18 cellular contexts compared by ENCODE assay signal in the genomic region with DNA sequence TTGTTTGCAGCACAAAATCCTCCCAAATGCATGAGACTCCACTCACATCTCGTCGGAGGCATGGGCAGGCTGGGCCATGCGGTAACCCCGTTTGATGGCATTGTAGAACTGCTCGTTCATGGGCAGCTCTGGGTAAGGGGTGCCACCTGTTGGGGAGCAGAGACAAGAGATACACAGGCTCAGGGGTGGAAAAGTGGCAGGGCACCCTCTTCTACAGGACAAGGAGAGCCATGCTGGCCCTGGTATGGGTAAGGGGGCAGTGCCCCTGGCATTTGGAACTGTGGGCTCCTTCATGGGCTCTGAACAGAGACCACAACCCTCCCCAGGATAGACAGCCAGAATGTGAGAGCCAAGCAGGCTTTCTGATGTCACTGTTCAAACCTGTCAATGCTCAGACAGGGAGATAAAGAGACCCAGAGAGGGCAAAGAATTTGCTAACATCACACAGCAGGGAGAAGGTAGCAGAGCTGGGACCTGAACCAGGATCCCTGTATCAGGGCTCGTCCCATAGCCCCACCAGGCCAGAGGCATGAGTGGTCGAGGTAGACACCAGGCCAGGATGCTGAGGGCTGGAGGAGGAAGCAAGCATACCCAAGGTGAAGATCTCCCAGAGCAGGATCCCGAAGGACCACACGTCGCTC. TPM values are rescaled to one million over a fixed set of nuclear protein-coding genes. Genes with fewer than 3 reads are reported as not detected.
A peak's percentile ranks its signal among the peaks of the same experiment; 100 is the strongest.
DNase-seq lines count a peak whose midpoint lies in the region; ATAC-seq and TF ChIP-seq lines count a peak whose summit lies in the region.
"Had no signal": no experiment of that assay in that cellular context is flagged by ENCODE, and none has a peak within 500 bp of the region (broad histone marks: within the 10 kb centered on the region; RNA-seq: fewer than 3 reads in every experiment).

No MANE protein-coding gene starts in this region.

- peaks cover 52% of the 10 kb centered on the region for H3K36me3 ChIP-seq in upper lobe of right lung

- DNase-seq in activated naive CD4-positive, alpha-beta T cell treated with anti-CD3 and anti-CD28 coated beads, Interleukin-2, amount 10 ng/mL, durations not matched to agents 7 days and 5 days: peak; percentile 21
- no peak for DNase-seq in activated naive CD4-positive, alpha-beta T cell (lab: John Stamatoyannopoulos, UW)
- peak; percentile 56 for DNase-seq in NB4 (ENCODE audit: low read depth)
- peak in 2 of 3 donors; percentile 10 to 55 for DNase-seq in right cardiac atrium
- peak; percentile 27 for DNase-seq in upper lobe of right lung
- no peak for DNase-seq in T-helper 9 cell
- DNase-seq: activated CD4-positive, alpha-beta T cell treated with anti-CD3 and anti-CD28 coated beads, Interleukin-2, amount 50 U/mL, for 4 hours; activated effector memory CD4-positive, alpha-beta T cell treated with Interleukin-2 at 50 U/mL for 16 hours; foreskin fibroblast; KG1; mammary epithelial cell; NCI-H2029; NCI-H69; stimulated activated naive CD4-positive, alpha-beta T cell had no signal

- no peak overlapping the region for H3K4me3 Mint-ChIP-seq in activated naive CD4-positive, alpha-beta T cell treated with anti-CD3 and anti-CD28 coated beads, Interleukin-2, amount 10 ng/mL, durations not matched to agents 7 days and 5 days
- H3K4me3 Mint-ChIP-seq: T-helper 2 cell treated with Interferon-gamma antibody and Interleukin-4, amounts not matched to agents 5 μg/mL and 100 μg/mL, for 36 hours had no signal

- no peaks in the 10 kb centered on the region for H3K9me3 Mint-ChIP-seq in activated naive CD4-positive, alpha-beta T cell treated with anti-CD3 and anti-CD28 coated beads, Interleukin-2, amount 10 ng/mL, durations not matched to agents 7 days and 5 days
- H3K9me3 Mint-ChIP-seq: T-helper 2 cell treated with Interferon-gamma antibody and Interleukin-4, amounts not matched to agents 5 μg/mL and 100 μg/mL, for 36 hours had no signal

- H3K4me3 ChIP-seq in NB4 (ENCODE audit: low read depth, low read length): no peak overlapping the region
- H3K4me3 ChIP-seq in right cardiac atrium (ENCODE audit: low read length): no peak overlapping the region
- H3K4me3 ChIP-seq in upper lobe of right lung: no peak overlapping the region
- H3K4me3 ChIP-seq: body of pancreas had no signal

- H3K4me1 ChIP-seq in right cardiac atrium (ENCODE audit: control insufficient read depth, insufficient read depth, low read length) (no peaks in the 10 kb centered on the region), upper lobe of right lung (peaks cover 6% of the 10 kb centered on the region)
- H3K4me1 ChIP-seq: body of pancreas had no signal

- WGBS in right cardiac atrium: 78% methylated on average over 10 of the region's 10 CpGs

- peaks cover 5% of the 10 kb centered on the region for H3K4me1 Mint-ChIP-seq in activated naive CD4-positive, alpha-beta T cell treated with anti-CD3 and anti-CD28 coated beads, Interleukin-2, amount 10 ng/mL, durations not matched to agents 7 days and 5 days

- CTCF ChIA-PET in activated naive CD4-positive, alpha-beta T cell treated with anti-CD3 and anti-CD28 coated beads, Interleukin-2, amount 10 ng/mL, durations not matched to agents 7 days and 5 days (lab: Charles Lee): interaction anchor here (0.7 to 1.4 kb wide), 4 partner anchors 11 to 75 kb away, joined by 3 to 4 read pairs (median 4); no protein-coding TSS in a partner anchor

- no peak overlapping the region for H3K27ac Mint-ChIP-seq in activated naive CD4-positive, alpha-beta T cell treated with anti-CD3 and anti-CD28 coated beads, Interleukin-2, amount 10 ng/mL, durations not matched to agents 7 days and 5 days
- H3K27ac Mint-ChIP-seq: T-helper 2 cell treated with Interferon-gamma antibody and Interleukin-4, amounts not matched to agents 5 μg/mL and 100 μg/mL, for 36 hours had no signal

- no peaks in the 10 kb centered on the region for H3K27me3 Mint-ChIP-seq in activated naive CD4-positive, alpha-beta T cell treated with anti-CD3 and anti-CD28 coated beads, Interleukin-2, amount 10 ng/mL, durations not matched to agents 7 days and 5 days

- no peak for TF ChIP-seq POLR2A in NB4 (IDR thresholded peaks at IDR 0.05; ENCODE audit: extremely low read depth, insufficient read length)

- ATAC-seq in right cardiac atrium (no peak), upper lobe of right lung (no peak), GM21737 (IDR thresholded peaks at IDR 0.05; ENCODE audit: unreplicated experiment) (no peak), GM18873 (IDR thresholded peaks at IDR 0.05; ENCODE audit: low FRiP score, unreplicated experiment) (no peak)
- ATAC-seq: body of pancreas had no signal

- no peak overlapping the region for H3K27ac ChIP-seq in right cardiac atrium (ENCODE audit: low read length)
- H3K27ac ChIP-seq in upper lobe of right lung: no peak overlapping the region
- H3K27ac ChIP-seq: body of pancreas had no signal

- intact Hi-C loops in right cardiac atrium (cut with DNase I): loop anchor here in 1 of 4 donors (10.0 kb wide), 1 partner anchor 235 kb away; a partner anchor contains a TSS
- intact Hi-C loops in upper lobe of right lung (cut with DNase I): no loop called here

- H3K9me3 ChIP-seq in right cardiac atrium (ENCODE audit: control insufficient read depth, low read length) (no peaks in the 10 kb centered on the region), upper lobe of right lung (no peaks in the 10 kb centered on the region)
- H3K9me3 ChIP-seq: body of pancreas had no signal

- H3K27me3 ChIP-seq in right cardiac atrium (ENCODE audit: control insufficient read depth, insufficient read depth) (no peaks in the 10 kb centered on the region), upper lobe of right lung (no peaks in the 10 kb centered on the region)
- H3K27me3 ChIP-seq: body of pancreas had no signal

- H3K36me3 Mint-ChIP-seq in activated naive CD4-positive, alpha-beta T cell treated with anti-CD3 and anti-CD28 coated beads, Interleukin-2, amount 10 ng/mL, durations not matched to agents 7 days and 5 days: no peaks in the 10 kb centered on the region

- TF ChIP-seq CTCF in NB4 (IDR thresholded peaks at IDR 0.05; ENCODE audit: low read depth, low read length) (peak; percentile 17), upper lobe of right lung (IDR thresholded peaks at IDR 0.05) (no peak)

RNA-seq across cellular contexts. Expression of a gene that starts 33.2 kb away (rescaled TPM):
- total RNA-seq in right cardiac atrium (10 to 100 TPM; 16.5 to 31.6 (median 24.8) TPM), upper lobe of right lung (48.7 TPM)
- polyA plus RNA-seq in right cardiac atrium: 4.5 TPM

RNA-seq across cellular contexts. Expression of a gene that starts 36.1 kb away (rescaled TPM):
- total RNA-seq in right cardiac atrium (10 to 100 TPM; 42.7 to 68.0 (median 46.4) TPM), upper lobe of right lung (120 TPM)
- polyA plus RNA-seq in right cardiac atrium: 24.6 TPM

RNA-seq across cellular contexts. Expression of a gene that starts 47.0 kb away (rescaled TPM):
- total RNA-seq in right cardiac atrium (under 1 TPM in 1 of 4 donors, not detected in 3; 0.23 TPM), upper lobe of right lung (not detected)
- 0.09 TPM for polyA plus RNA-seq in right cardiac atrium
- total RNA-seq: body of pancreas, mammary epithelial cell had no signal
- polyA plus RNA-seq: mammary epithelial cell had no signal

Comparison
In these comparisons a context has a peak if more than half of its experiments do, and no peak if none do; other contexts are left out.
1. DNase-seq: peak in activated naive CD4-positive, alpha-beta T cell treated with anti-CD3 and anti-CD28 coated beads, Interleukin-2, amount 10 ng/mL, durations not matched to agents 7 days and 5 days (single experiment), NB4 (single experiment), right cardiac atrium (2 of 3) and upper lobe of right lung (single experiment); none in activated naive CD4-positive, alpha-beta T cell (0 of 4) and T-helper 9 cell (single experiment).